10 cellular contexts compared by ENCODE assay signal in the genomic region with DNA sequence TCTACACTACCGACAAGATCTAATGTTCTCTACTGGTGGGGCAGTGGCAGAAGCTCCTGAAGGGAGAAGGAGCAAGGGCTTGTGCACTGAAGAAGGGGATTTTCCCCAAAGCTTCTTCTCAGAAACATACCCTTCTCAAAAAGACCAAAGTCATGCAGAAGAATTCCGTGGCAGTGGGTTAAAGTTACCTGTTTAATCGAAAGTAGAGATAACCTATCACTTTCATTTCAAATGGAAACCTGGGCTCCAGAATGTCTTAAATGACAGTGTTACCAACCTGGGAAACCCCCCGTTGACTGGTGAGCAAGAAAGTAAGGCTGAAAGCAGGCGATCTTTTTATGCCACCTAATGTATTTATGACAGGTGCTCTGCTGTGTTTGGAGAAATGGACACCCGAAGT.
DNase-seq lines count a peak whose midpoint lies in the region; ATAC-seq and TF ChIP-seq lines count a peak whose summit lies in the region.
"Had no signal": no experiment of that assay in that cellular context is flagged by ENCODE, and none has a peak within 500 bp of the region (broad histone marks: within the 10 kb centered on the region; RNA-seq: fewer than 3 reads in every experiment).

No MANE protein-coding gene starts in this region.

- no peaks in the 10 kb centered on the region for H3K4me1 Mint-ChIP-seq in endodermal cell

- H3K4me3 ChIP-seq in gastrocnemius medialis (no peak overlapping the region), endodermal cell (ENCODE audit: low read length) (no peak overlapping the region)
- H3K4me3 ChIP-seq: vagina had no signal

- peak; percentile 42 to 61 for DNase-seq in activated CD4-positive, alpha-beta T cell treated with anti-CD3 and anti-CD28 coated beads for 4 hours
- peak; percentile 30 for DNase-seq in stimulated activated CD4-positive, alpha-beta T cell treated with anti-CD3 and anti-CD28 coated beads, Interleukin-4, amount 100 ng/mL, for 1 hour
- DNase-seq in gastrocnemius medialis (no peak), endodermal cell (no peak), NCI-H1694 treated with DMSO at 0.1 percent for 48 hours (lab: John Stamatoyannopoulos, UW) (no peak)
- DNase-seq: activated gamma-delta T cell treated with Interleukin-2 at 50 U/mL for 16 hours, NCI-H2029 treated with DMSO at 0.1 percent for 48 hours had no signal

- H3K9me3 ChIP-seq in gastrocnemius medialis = no peaks in the 10 kb centered on the region
- H3K9me3 ChIP-seq in endodermal cell (ENCODE audit: control insufficient read depth, low read length) = no peaks in the 10 kb centered on the region
- H3K9me3 ChIP-seq: vagina had no signal

- H3K27me3 ChIP-seq in gastrocnemius medialis = peaks cover 0 to 3% (median 0%) of the 10 kb centered on the region in 3 donors
- no peaks in the 10 kb centered on the region for H3K27me3 ChIP-seq in endodermal cell (ENCODE audit: control insufficient read depth, insufficient read depth, low read length, poor library complexity, severe bottlenecking)
- H3K27me3 ChIP-seq: vagina had no signal

- H3K36me3 ChIP-seq in gastrocnemius medialis (no peaks in the 10 kb centered on the region), endodermal cell (ENCODE audit: control insufficient read depth, insufficient read depth, low read length) (no peaks in the 10 kb centered on the region)
- H3K36me3 ChIP-seq: vagina had no signal

- no peaks in the 10 kb centered on the region for H3K36me3 Mint-ChIP-seq in endodermal cell (ENCODE audit: low read depth)

- no peak overlapping the region for H3K4me3 Mint-ChIP-seq in endodermal cell

- no peak for TF ChIP-seq CTCF in gastrocnemius medialis (IDR thresholded peaks at IDR 0.05 in 4 of 5, conservative IDR thresholded peaks at IDR 0.05 in 1 of 5)
- TF ChIP-seq CTCF in endodermal cell (conservative IDR thresholded peaks at IDR 0.05) = no peak

- intact Hi-C loops in gastrocnemius medialis (cut with DNase I; ENCODE audit: low total_unique reads) = no loop called here

- H3K27ac ChIP-seq in gastrocnemius medialis = no peak overlapping the region
- no peak overlapping the region for H3K27ac ChIP-seq in endodermal cell (ENCODE audit: low read depth, low read length)
- H3K27ac ChIP-seq: vagina had no signal

- in situ Hi-C loops in gastrocnemius medialis (cut with MboI; ENCODE audit: low sequenced_read_pairs in 4 of 4) = no loop called here

- no peaks in the 10 kb centered on the region for H3K9me3 Mint-ChIP-seq in endodermal cell

- ATAC-seq in GM19328 (IDR thresholded peaks at IDR 0.05; ENCODE audit: unreplicated experiment) (peak; percentile 49), HG02884 (IDR thresholded peaks at IDR 0.05; ENCODE audit: unreplicated experiment) (peak; percentile 90), gastrocnemius medialis (no peak)

- TF ChIP-seq POLR2A in gastrocnemius medialis (IDR thresholded peaks at IDR 0.05) = no peak

- 90 to 100% methylated on average over 2 to 4 of the region's 6 CpGs for WGBS in endodermal cell (ENCODE audit: insufficient coverage in 1 of 2, insufficient read length in 1 of 2), 2 experiments

- H3K4me1 ChIP-seq in gastrocnemius medialis (peaks cover 0 to 2% of the 10 kb centered on the region in 2 donors), endodermal cell (ENCODE audit: control insufficient read depth, insufficient read depth, low read length) (no peaks in the 10 kb centered on the region)
- H3K4me1 ChIP-seq: vagina had no signal

- peaks cover 10% of the 10 kb centered on the region for H3K27me3 Mint-ChIP-seq in endodermal cell (ENCODE audit: insufficient read depth)

- no peak overlapping the region for H3K9ac ChIP-seq in endodermal cell (ENCODE audit: extremely low read depth, low read length, poor library complexity, severe bottlenecking)

- no peak overlapping the region for H3K27ac Mint-ChIP-seq in endodermal cell

Comparison
In these comparisons a context has a peak if more than half of its experiments do, and no peak if none do; other contexts are left out.
1. ATAC-seq: peak in GM19328 (single experiment) and HG02884 (single experiment); none in gastrocnemius medialis (0 of 2).
2. DNase-seq: peak in activated CD4-positive, alpha-beta T cell treated with anti-CD3 and anti-CD28 coated beads for 4 hours (2 of 2) and stimulated activated CD4-positive, alpha-beta T cell treated with anti-CD3 and anti-CD28 coated beads, Interleukin-4, amount 100 ng/mL, for 1 hour (single experiment); none in gastrocnemius medialis (0 of 2), endodermal cell (single experiment) and NCI-H1694 treated with DMSO at 0.1 percent for 48 hours (single experiment).